Comparison of ENCODE assay signal across 2 cellular contexts in genomic region chr20:40767530-40767924, GRCh38.
TF ChIP-seq lines count a peak whose summit lies in the region.

No MANE protein-coding gene starts in this region.

TF ChIP-seq in GM23338, 12 proteins besides CTCF, POLR2A, EP300 and RAD21 (continued from another document):
- TF ChIP-seq ETS1 (IDR thresholded peaks at IDR 0.05) (no peak), EZH2 (IDR thresholded peaks at IDR 0.05; ENCODE audit: low read depth, unreplicated experiment) (no peak), ZNF462 (CRISPR knock-in tag; IDR thresholded peaks at IDR 0.05) (no peak), ZNF331 (CRISPR knock-in tag; IDR thresholded peaks at IDR 0.05; ENCODE audit: low read depth) (no peak)
TF ChIP-seq in GM23338: peak in this region for 0.

TF ChIP-seq in H1, 55 proteins besides CTCF, POLR2A, EP300 and RAD21 (continued from another document):
- TF ChIP-seq HDAC2 (IDR thresholded peaks at IDR 0.05; ENCODE audit: borderline replicate concordance in 1 of 2, low read depth in 2 of 2, low read length in 2 of 2) (no peak), TAF7 (optimal IDR thresholded peaks at IDR 0.05; ENCODE audit: borderline replicate concordance, low read depth, low read length) (no peak), POLR2AphosphoS5 (IDR thresholded peaks at IDR 0.05; ENCODE audit: low read depth, low read length) (no peak)
